ENCODE assay signal across 31 cellular contexts in genomic region chr1:83844546-83844945, GRCh38.
DNase-seq lines count a peak whose midpoint lies in the region; TF ChIP-seq lines count a peak whose summit lies in the region.
"Had no signal": no experiment of that assay in that cellular context is flagged by ENCODE, and none has a peak within 500 bp of the region (broad histone marks: within the 10 kb centered on the region; RNA-seq: fewer than 3 reads in every experiment).

No MANE protein-coding gene starts in this region.

- H3K36me3 ChIP-seq in HAP-1 (replicated peaks), result no peaks in the 10 kb centered on the region
- no peaks in the 10 kb centered on the region for H3K36me3 ChIP-seq in suprapubic skin
- H3K36me3 ChIP-seq: BE2C; BLaER1; BLaER1 treated with 17β-estradiol and CSF1 and Interleukin-3, amounts not matched to agents 10 nM and 100 nM had no signal

- H3K27ac ChIP-seq in suprapubic skin, result no peak overlapping the region
- H3K27ac ChIP-seq: 22Rv1; A549; BLaER1; BLaER1 treated with 17β-estradiol and CSF1 and Interleukin-3, amounts not matched to agents 10 nM and 100 nM; C4-2B had no signal

- H3K4me3 ChIP-seq in HAP-1, result no peak overlapping the region
- H3K4me3 ChIP-seq in foreskin fibroblast (ENCODE audit: low read depth in 1 of 2, low read length in 2 of 2), result no peak overlapping the region
- H3K4me3 ChIP-seq in suprapubic skin, result no peak overlapping the region
- H3K4me3 ChIP-seq: A549; BLaER1; BLaER1 treated with 17β-estradiol and CSF1 and Interleukin-3, amounts not matched to agents 10 nM and 100 nM had no signal

- no peak for TF ChIP-seq POLR2A in suprapubic skin (IDR thresholded peaks at IDR 0.05)

- no peak for TF ChIP-seq EP300 in suprapubic skin (IDR thresholded peaks at IDR 0.05)

- H3K9me3 ChIP-seq in HAP-1 (no peaks in the 10 kb centered on the region), suprapubic skin (no peaks in the 10 kb centered on the region)
- H3K9me3 ChIP-seq: A549, BE2C, BLaER1, Caco-2 had no signal

- peak; percentile 68 to 92 for DNase-seq in HAP-1 (ENCODE audit: low spot score in 2 of 2)
- peak; percentile 59 for DNase-seq in NCI-H82 (lab: John Stamatoyannopoulos, UW)
- peak; percentile 30 for DNase-seq in NCI-H82 treated with DMSO at 0.1 percent for 48 hours (lab: John Stamatoyannopoulos, UW; ENCODE audit: unreplicated experiment)
- DNase-seq in foreskin fibroblast, result no peak
- DNase-seq in NCI-H69 (lab: John Stamatoyannopoulos, UW), result no peak
- no peak for DNase-seq in suprapubic skin (ENCODE audit: low spot score in 2 of 2)
- DNase-seq: 8988T; ACHN; AML-193; BE2C; C1 segment of cervical spinal cord; Caco-2; Calu3; CD4-positive, alpha-beta memory T cell; CD4-positive, alpha-beta T cell; CD4-positive, CD25-positive, alpha-beta regulatory T cell; CD8-positive, alpha-beta memory T cell; CD8-positive, alpha-beta T cell; COR-L47; DMS 273 treated with DMSO at 0.1 percent for 48 hours; DMS153; DMS53; DMS79; DMS79 treated with DMSO at 0.1 percent for 48 hours; DND-41; EL had no signal

- H3K4me1 ChIP-seq in HAP-1 (peaks cover 14% of the 10 kb centered on the region), suprapubic skin (peaks cover 5% of the 10 kb centered on the region)
- H3K4me1 ChIP-seq: A549, BE2C, BLaER1, Caco-2 had no signal

- H3K27me3 ChIP-seq in HAP-1 (ENCODE audit: low read depth) (no peaks in the 10 kb centered on the region), suprapubic skin (no peaks in the 10 kb centered on the region)
- H3K27me3 ChIP-seq: BE2C; BLaER1; BLaER1 treated with 17β-estradiol and CSF1 and Interleukin-3, amounts not matched to agents 10 nM and 100 nM had no signal

- in situ Hi-C loops in HAP-1 (cut with MboI; ENCODE audit: low sequenced_read_pairs), result no loop called here

- whole genome bisulfite sequencing in suprapubic skin, result 95% methylated on average over 3 of the region's 3 CpGs

- TF ChIP-seq CTCF in foreskin fibroblast (IDR thresholded peaks at IDR 0.05; ENCODE audit: low read depth, low read length) (no peak), suprapubic skin (IDR thresholded peaks at IDR 0.05) (no peak)

Comparison
In these comparisons a context has a peak if more than half of its experiments do, and no peak if none do; other contexts are left out.
1. DNase-seq: peak in HAP-1 (2 of 2), NCI-H82 (single experiment) and NCI-H82 treated with DMSO at 0.1 percent for 48 hours (single experiment); none in foreskin fibroblast (0 of 2), NCI-H69 (single experiment) and suprapubic skin (0 of 2).